Comparison of ENCODE assay signal across 1 cellular context in the genomic region with DNA sequence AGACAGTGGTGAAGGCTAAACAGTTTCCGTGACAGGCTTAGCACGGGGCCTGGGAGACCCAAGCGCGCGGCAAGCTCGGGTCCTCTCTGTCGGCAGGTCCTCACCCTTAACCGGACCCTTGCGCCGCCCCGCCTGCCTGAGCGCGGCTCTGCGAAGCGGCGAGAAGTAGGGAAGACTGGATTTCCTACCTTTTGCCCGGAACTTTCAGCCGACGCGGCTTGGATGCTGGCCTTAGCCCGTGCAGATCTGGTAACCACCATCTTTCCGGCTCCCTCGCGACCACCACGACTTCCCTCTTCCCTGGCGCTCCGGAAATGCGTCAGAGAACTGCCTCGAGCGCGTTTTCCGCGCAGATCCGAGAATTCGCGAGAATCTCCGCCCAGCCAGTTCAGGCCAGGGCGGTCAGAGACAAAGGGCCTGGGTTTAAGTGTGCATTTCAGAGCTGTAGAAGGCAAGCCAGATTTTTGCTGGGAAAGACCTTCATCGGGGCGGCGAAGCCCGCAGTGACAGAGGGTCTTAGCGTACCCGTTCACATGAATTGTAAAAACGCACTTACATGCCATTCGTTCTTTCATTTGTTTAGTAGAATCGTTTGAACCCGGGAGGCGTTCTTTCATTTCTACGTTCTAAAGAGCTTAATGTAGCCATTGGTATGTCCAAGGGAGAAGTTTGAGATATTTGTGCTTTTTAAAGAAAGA.
TF ChIP-seq lines count a peak whose summit lies in the region.

A gene with protein sequence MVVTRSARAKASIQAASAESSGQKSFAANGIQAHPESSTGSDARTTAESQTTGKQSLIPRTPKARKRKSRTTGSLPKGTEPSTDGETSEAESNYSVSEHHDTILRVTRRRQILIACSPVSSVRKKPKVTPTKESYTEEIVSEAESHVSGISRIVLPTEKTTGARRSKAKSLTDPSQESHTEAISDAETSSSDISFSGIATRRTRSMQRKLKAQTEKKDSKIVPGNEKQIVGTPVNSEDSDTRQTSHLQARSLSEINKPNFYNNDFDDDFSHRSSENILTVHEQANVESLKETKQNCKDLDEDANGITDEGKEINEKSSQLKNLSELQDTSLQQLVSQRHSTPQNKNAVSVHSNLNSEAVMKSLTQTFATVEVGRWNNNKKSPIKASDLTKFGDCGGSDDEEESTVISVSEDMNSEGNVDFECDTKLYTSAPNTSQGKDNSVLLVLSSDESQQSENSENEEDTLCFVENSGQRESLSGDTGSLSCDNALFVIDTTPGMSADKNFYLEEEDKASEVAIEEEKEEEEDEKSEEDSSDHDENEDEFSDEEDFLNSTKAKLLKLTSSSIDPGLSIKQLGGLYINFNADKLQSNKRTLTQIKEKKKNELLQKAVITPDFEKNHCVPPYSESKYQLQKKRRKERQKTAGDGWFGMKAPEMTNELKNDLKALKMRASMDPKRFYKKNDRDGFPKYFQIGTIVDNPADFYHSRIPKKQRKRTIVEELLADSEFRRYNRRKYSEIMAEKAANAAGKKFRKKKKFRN (minus strand): TSS at position 318 of the 698 bp plus-strand sequence. CDS start 58 bp downstream, at position 260.

TF ChIP-seq in HepG2, 621 proteins besides CTCF, POLR2A, EP300 and RAD21 (continued from another document and continues in another):
- TF ChIP-seq, protein P1, sequence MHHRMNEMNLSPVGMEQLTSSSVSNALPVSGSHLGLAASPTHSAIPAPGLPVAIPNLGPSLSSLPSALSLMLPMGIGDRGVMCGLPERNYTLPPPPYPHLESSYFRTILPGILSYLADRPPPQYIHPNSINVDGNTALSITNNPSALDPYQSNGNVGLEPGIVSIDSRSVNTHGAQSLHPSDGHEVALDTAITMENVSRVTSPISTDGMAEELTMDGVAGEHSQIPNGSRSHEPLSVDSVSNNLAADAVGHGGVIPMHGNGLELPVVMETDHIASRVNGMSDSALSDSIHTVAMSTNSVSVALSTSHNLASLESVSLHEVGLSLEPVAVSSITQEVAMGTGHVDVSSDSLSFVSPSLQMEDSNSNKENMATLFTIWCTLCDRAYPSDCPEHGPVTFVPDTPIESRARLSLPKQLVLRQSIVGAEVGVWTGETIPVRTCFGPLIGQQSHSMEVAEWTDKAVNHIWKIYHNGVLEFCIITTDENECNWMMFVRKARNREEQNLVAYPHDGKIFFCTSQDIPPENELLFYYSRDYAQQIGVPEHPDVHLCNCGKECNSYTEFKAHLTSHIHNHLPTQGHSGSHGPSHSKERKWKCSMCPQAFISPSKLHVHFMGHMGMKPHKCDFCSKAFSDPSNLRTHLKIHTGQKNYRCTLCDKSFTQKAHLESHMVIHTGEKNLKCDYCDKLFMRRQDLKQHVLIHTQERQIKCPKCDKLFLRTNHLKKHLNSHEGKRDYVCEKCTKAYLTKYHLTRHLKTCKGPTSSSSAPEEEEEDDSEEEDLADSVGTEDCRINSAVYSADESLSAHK (CRISPR knock-in tag; IDR thresholded peaks at IDR 0.05; ENCODE audit: borderline replicate concordance), result no peak
- TF ChIP-seq BRCA1 (CRISPR knock-in tag; IDR thresholded peaks at IDR 0.05) (peak; percentile 90; the same call in 1 of the 2 replicates), HOXA9 (CRISPR knock-in tag; IDR thresholded peaks at IDR 0.05; ENCODE audit: borderline replicate concordance) (no peak), SP1 (IDR thresholded peaks at IDR 0.05) (no peak), SP1 (CRISPR knock-in tag; IDR thresholded peaks at IDR 0.05) (peak; percentile 75; the same call in 1 of the 2 replicates), RXRB (CRISPR knock-in tag; IDR thresholded peaks at IDR 0.05; ENCODE audit: borderline replicate concordance) (peak; percentile 73; the same call in 1 of the 2 replicates), SATB2 (CRISPR knock-in tag; IDR thresholded peaks at IDR 0.05) (no peak), ZNF777 (CRISPR knock-in tag; IDR thresholded peaks at IDR 0.05) (no peak), ZNF816 (CRISPR knock-in tag; IDR thresholded peaks at IDR 0.05; ENCODE audit: borderline replicate concordance) (peak; percentile 40; the same call in 1 of the 2 replicates), GLI4 (CRISPR knock-in tag; IDR thresholded peaks at IDR 0.05; ENCODE audit: borderline replicate concordance) (no peak; the same call in 1 of the 2 replicates), ZNF3 (CRISPR knock-in tag; IDR thresholded peaks at IDR 0.05) (no peak), POGZ (CRISPR knock-in tag; IDR thresholded peaks at IDR 0.05) (peak; percentile 98), ZNF510 (CRISPR knock-in tag; IDR thresholded peaks at IDR 0.05; ENCODE audit: low read depth) (peak; percentile 91; the same call in 1 of the 2 replicates), KDM4B (CRISPR knock-in tag; IDR thresholded peaks at IDR 0.05) (peak; percentile 91), IKZF4 (CRISPR knock-in tag; IDR thresholded peaks at IDR 0.05; ENCODE audit: borderline replicate concordance, low read depth, not compliant biosample characterization) (no peak), ZNF432 (CRISPR knock-in tag; IDR thresholded peaks at IDR 0.05; ENCODE audit: borderline replicate concordance) (no peak), KLF15 (CRISPR knock-in tag; IDR thresholded peaks at IDR 0.05; ENCODE audit: borderline replicate concordance) (no peak), HDAC1 (CRISPR knock-in tag; IDR thresholded peaks at IDR 0.05) (peak; percentile 97)
- TF ChIP-seq, protein P2, sequence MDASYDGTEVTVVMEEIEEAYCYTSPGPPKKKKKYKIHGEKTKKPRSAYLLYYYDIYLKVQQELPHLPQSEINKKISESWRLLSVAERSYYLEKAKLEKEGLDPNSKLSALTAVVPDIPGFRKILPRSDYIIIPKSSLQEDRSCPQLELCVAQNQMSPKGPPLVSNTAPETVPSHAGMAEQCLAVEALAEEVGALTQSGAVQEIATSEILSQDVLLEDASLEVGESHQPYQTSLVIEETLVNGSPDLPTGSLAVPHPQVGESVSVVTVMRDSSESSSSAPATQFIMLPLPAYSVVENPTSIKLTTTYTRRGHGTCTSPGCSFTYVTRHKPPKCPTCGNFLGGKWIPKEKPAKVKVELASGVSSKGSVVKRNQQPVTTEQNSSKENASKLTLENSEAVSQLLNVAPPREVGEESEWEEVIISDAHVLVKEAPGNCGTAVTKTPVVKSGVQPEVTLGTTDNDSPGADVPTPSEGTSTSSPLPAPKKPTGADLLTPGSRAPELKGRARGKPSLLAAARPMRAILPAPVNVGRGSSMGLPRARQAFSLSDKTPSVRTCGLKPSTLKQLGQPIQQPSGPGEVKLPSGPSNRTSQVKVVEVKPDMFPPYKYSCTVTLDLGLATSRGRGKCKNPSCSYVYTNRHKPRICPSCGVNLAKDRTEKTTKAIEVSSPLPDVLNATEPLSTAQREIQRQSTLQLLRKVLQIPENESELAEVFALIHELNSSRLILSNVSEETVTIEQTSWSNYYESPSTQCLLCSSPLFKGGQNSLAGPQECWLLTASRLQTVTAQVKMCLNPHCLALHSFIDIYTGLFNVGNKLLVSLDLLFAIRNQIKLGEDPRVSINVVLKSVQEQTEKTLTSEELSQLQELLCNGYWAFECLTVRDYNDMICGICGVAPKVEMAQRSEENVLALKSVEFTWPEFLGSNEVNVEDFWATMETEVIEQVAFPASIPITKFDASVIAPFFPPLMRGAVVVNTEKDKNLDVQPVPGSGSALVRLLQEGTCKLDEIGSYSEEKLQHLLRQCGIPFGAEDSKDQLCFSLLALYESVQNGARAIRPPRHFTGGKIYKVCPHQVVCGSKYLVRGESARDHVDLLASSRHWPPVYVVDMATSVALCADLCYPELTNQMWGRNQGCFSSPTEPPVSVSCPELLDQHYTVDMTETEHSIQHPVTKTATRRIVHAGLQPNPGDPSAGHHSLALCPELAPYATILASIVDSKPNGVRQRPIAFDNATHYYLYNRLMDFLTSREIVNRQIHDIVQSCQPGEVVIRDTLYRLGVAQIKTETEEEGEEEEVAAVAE (CRISPR knock-in tag; IDR thresholded peaks at IDR 0.05; ENCODE audit: borderline replicate concordance), result peak; percentile 89; the same call in 1 of the 2 replicates
- TF ChIP-seq, protein P3, sequence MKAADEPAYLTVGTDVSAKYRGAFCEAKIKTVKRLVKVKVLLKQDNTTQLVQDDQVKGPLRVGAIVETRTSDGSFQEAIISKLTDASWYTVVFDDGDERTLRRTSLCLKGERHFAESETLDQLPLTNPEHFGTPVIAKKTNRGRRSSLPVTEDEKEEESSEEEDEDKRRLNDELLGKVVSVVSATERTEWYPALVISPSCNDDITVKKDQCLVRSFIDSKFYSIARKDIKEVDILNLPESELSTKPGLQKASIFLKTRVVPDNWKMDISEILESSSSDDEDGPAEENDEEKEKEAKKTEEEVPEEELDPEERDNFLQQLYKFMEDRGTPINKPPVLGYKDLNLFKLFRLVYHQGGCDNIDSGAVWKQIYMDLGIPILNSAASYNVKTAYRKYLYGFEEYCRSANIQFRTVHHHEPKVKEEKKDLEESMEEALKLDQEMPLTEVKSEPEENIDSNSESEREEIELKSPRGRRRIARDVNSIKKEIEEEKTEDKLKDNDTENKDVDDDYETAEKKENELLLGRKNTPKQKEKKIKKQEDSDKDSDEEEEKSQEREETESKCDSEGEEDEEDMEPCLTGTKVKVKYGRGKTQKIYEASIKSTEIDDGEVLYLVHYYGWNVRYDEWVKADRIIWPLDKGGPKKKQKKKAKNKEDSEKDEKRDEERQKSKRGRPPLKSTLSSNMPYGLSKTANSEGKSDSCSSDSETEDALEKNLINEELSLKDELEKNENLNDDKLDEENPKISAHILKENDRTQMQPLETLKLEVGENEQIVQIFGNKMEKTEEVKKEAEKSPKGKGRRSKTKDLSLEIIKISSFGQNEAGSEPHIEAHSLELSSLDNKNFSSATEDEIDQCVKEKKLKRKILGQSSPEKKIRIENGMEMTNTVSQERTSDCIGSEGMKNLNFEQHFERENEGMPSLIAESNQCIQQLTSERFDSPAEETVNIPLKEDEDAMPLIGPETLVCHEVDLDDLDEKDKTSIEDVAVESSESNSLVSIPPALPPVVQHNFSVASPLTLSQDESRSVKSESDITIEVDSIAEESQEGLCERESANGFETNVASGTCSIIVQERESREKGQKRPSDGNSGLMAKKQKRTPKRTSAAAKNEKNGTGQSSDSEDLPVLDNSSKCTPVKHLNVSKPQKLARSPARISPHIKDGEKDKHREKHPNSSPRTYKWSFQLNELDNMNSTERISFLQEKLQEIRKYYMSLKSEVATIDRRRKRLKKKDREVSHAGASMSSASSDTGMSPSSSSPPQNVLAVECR (CRISPR knock-in tag; IDR thresholded peaks at IDR 0.05; ENCODE audit: borderline replicate concordance), result peak; percentile 94
- TF ChIP-seq, protein P4, sequence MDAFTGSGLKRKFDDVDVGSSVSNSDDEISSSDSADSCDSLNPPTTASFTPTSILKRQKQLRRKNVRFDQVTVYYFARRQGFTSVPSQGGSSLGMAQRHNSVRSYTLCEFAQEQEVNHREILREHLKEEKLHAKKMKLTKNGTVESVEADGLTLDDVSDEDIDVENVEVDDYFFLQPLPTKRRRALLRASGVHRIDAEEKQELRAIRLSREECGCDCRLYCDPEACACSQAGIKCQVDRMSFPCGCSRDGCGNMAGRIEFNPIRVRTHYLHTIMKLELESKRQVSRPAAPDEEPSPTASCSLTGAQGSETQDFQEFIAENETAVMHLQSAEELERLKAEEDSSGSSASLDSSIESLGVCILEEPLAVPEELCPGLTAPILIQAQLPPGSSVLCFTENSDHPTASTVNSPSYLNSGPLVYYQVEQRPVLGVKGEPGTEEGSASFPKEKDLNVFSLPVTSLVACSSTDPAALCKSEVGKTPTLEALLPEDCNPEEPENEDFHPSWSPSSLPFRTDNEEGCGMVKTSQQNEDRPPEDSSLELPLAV (CRISPR knock-in tag; conservative IDR thresholded peaks at IDR 0.05; ENCODE audit: low read depth), result no peak
- TF ChIP-seq, protein P5, sequence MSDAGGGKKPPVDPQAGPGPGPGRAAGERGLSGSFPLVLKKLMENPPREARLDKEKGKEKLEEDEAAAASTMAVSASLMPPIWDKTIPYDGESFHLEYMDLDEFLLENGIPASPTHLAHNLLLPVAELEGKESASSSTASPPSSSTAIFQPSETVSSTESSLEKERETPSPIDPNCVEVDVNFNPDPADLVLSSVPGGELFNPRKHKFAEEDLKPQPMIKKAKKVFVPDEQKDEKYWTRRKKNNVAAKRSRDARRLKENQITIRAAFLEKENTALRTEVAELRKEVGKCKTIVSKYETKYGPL (CRISPR knock-in tag; IDR thresholded peaks at IDR 0.05), result no peak
- TF ChIP-seq, protein P6, sequence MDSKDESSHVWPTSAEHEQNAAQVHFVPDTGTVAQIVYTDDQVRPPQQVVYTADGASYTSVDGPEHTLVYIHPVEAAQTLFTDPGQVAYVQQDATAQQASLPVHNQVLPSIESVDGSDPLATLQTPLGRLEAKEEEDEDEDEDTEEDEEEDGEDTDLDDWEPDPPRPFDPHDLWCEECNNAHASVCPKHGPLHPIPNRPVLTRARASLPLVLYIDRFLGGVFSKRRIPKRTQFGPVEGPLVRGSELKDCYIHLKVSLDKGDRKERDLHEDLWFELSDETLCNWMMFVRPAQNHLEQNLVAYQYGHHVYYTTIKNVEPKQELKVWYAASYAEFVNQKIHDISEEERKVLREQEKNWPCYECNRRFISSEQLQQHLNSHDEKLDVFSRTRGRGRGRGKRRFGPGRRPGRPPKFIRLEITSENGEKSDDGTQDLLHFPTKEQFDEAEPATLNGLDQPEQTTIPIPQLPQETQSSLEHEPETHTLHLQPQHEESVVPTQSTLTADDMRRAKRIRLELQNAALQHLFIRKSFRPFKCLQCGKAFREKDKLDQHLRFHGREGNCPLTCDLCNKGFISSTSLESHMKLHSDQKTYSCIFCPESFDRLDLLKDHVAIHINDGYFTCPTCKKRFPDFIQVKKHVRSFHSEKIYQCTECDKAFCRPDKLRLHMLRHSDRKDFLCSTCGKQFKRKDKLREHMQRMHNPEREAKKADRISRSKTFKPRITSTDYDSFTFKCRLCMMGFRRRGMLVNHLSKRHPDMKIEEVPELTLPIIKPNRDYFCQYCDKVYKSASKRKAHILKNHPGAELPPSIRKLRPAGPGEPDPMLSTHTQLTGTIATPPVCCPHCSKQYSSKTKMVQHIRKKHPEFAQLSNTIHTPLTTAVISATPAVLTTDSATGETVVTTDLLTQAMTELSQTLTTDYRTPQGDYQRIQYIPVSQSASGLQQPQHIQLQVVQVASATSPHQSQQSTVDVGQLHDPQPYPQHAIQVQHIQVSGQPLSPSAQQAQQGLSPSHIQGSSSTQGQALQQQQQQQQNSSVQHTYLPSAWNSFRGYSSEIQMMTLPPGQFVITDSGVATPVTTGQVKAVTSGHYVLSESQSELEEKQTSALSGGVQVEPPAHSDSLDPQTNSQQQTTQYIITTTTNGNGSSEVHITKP (CRISPR knock-in tag; IDR thresholded peaks at IDR 0.05; ENCODE audit: low read depth), result peak; percentile 63; the same call in 1 of the 2 replicates
- TF ChIP-seq, protein P7, sequence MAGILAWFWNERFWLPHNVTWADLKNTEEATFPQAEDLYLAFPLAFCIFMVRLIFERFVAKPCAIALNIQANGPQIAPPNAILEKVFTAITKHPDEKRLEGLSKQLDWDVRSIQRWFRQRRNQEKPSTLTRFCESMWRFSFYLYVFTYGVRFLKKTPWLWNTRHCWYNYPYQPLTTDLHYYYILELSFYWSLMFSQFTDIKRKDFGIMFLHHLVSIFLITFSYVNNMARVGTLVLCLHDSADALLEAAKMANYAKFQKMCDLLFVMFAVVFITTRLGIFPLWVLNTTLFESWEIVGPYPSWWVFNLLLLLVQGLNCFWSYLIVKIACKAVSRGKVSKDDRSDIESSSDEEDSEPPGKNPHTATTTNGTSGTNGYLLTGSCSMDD (CRISPR knock-in tag; IDR thresholded peaks at IDR 0.05), result no peak
- TF ChIP-seq, protein P8, sequence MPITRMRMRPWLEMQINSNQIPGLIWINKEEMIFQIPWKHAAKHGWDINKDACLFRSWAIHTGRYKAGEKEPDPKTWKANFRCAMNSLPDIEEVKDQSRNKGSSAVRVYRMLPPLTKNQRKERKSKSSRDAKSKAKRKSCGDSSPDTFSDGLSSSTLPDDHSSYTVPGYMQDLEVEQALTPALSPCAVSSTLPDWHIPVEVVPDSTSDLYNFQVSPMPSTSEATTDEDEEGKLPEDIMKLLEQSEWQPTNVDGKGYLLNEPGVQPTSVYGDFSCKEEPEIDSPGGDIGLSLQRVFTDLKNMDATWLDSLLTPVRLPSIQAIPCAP (CRISPR knock-in tag; IDR thresholded peaks at IDR 0.05; ENCODE audit: low read depth), result no peak
